ENCODE assay signal across 14 cellular contexts in the genomic region with DNA sequence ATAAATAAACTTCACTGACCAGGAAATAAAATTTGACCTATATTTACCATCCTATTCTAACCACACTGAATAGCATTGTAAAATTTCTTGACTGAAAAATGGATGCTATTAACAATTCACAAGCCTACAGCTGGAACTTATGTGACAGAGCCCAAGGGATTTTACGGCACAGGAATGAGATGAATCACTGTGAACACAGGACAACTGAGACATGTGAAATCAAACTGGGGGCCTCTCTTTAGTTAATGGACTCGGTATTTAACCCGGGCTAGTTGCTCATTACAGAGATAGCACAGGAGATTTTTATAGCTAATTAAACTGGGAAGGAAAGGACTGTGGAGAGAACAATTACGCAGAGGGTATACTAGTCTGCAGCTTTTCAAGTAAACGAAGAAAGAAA.
DNase-seq lines count a peak whose midpoint lies in the region; ATAC-seq, FAIRE-seq and TF ChIP-seq lines count a peak whose summit lies in the region.
"Had no signal": no experiment of that assay in that cellular context is flagged by ENCODE, and none has a peak within 500 bp of the region (broad histone marks: within the 10 kb centered on the region; RNA-seq: fewer than 3 reads in every experiment).

No MANE protein-coding gene starts in this region.

- H3K27me3 ChIP-seq in adipocyte (replicated peaks; ENCODE audit: control insufficient read depth, insufficient read depth, low read length) (no peaks in the 10 kb centered on the region), endodermal cell (ENCODE audit: control insufficient read depth, insufficient read depth, low read length, poor library complexity, severe bottlenecking) (no peaks in the 10 kb centered on the region)

- no peaks in the 10 kb centered on the region for H3K36me3 Mint-ChIP-seq in endodermal cell (ENCODE audit: low read depth)
- no peaks in the 10 kb centered on the region for H3K36me3 Mint-ChIP-seq in stimulated activated memory B cell treated with anti-CD40 and anti-IgM and Interleukin-4, amounts not matched to agents 10 μg/mL and 1 μg/mL and 100 μg/mL, for 72 hours

- H3K9ac ChIP-seq in adipocyte (ENCODE audit: low read length): no peak overlapping the region
- H3K9ac ChIP-seq in endodermal cell (ENCODE audit: extremely low read depth, low read length, poor library complexity, severe bottlenecking): no peak overlapping the region

- H3K9me3 Mint-ChIP-seq in endodermal cell: no peaks in the 10 kb centered on the region
- H3K9me3 Mint-ChIP-seq in stimulated activated memory B cell treated with anti-CD40 and anti-IgM and Interleukin-4, amounts not matched to agents 10 μg/mL and 1 μg/mL and 100 μg/mL, for 72 hours: no peaks in the 10 kb centered on the region
- H3K9me3 Mint-ChIP-seq: activated CD8-positive, alpha-beta T cell treated with anti-CD3 and anti-CD28 coated beads for 36 hours; central memory CD8-positive, alpha-beta T cell had no signal

- POLR2A ChIA-PET in HEK293 (lab: Yijun Ruan, JAX): no interaction called here

- H3K36me3 ChIP-seq in HEK293 (ENCODE audit: control insufficient read depth in 2 of 2, insufficient read depth in 1 of 2, low read length in 2 of 2): no peaks in the 10 kb centered on the region
- H3K36me3 ChIP-seq in adipocyte (ENCODE audit: control insufficient read depth, insufficient read depth, low read length, severe bottlenecking): peaks cover 3% of the 10 kb centered on the region
- H3K36me3 ChIP-seq in endodermal cell (ENCODE audit: control insufficient read depth, insufficient read depth, low read length): no peaks in the 10 kb centered on the region

- no peak overlapping the region for H3K27ac Mint-ChIP-seq in endodermal cell
- H3K27ac Mint-ChIP-seq in stimulated activated memory B cell treated with anti-CD40 and anti-IgM and Interleukin-4, amounts not matched to agents 10 μg/mL and 1 μg/mL and 100 μg/mL, for 72 hours: no peak overlapping the region
- H3K27ac Mint-ChIP-seq: activated CD8-positive, alpha-beta T cell treated with anti-CD3 and anti-CD28 coated beads for 36 hours had no signal

- no peak overlapping the region for H3K27ac ChIP-seq in HEK293 (ENCODE audit: extremely low read depth, low read depth, low read length)
- H3K27ac ChIP-seq in endodermal cell (ENCODE audit: low read depth, low read length): no peak overlapping the region
- H3K27ac ChIP-seq: skin epidermis had no signal

- WGBS in endodermal cell (ENCODE audit: insufficient coverage in 1 of 2, insufficient read length in 1 of 2), 2 experiments: 74 to 76% methylated on average over 5 of the region's 5 CpGs

- no peak for ATAC-seq in stimulated activated memory B cell treated with anti-CD40 and anti-IgM and Interleukin-4, amounts not matched to agents 10 μg/mL and 1 μg/mL and 100 μg/mL, for 72 hours
- ATAC-seq: activated CD8-positive, alpha-beta T cell treated with anti-CD3 and anti-CD28 coated beads for 36 hours had no signal

- no peaks in the 10 kb centered on the region for H3K27me3 Mint-ChIP-seq in endodermal cell (ENCODE audit: insufficient read depth)
- no peaks in the 10 kb centered on the region for H3K27me3 Mint-ChIP-seq in stimulated activated memory B cell treated with anti-CD40 and anti-IgM and Interleukin-4, amounts not matched to agents 10 μg/mL and 1 μg/mL and 100 μg/mL, for 72 hours
- H3K27me3 Mint-ChIP-seq: activated CD8-positive, alpha-beta T cell treated with anti-CD3 and anti-CD28 coated beads for 36 hours; central memory CD8-positive, alpha-beta T cell had no signal

- CTCF ChIA-PET in HEK293 (lab: Yijun Ruan, JAX): interaction anchor here (0.6 kb wide), 1 partner anchor 114 kb away, joined by 3 read pairs; no protein-coding TSS in a partner anchor

- H3K4me3 ChIP-seq in HEK293 (ENCODE audit: low read depth, low read length) (no peak overlapping the region), adipocyte (ENCODE audit: low read length) (no peak overlapping the region), retinal pigment epithelial cell (ENCODE audit: low read length) (no peak overlapping the region), endodermal cell (ENCODE audit: low read length) (no peak overlapping the region)
- H3K4me3 ChIP-seq: skin epidermis had no signal

- no peak for TF ChIP-seq CTCF in HEK293 (tag by site-specific recombination; IDR thresholded peaks at IDR 0.05)
- no peak for TF ChIP-seq CTCF in retinal pigment epithelial cell (conservative IDR thresholded peaks at IDR 0.05; ENCODE audit: low read depth, low read length)
- no peak for TF ChIP-seq CTCF in endodermal cell (conservative IDR thresholded peaks at IDR 0.05)

- DNase-seq in adipocyte (ENCODE audit: low read depth) (peak; percentile 65), retinal pigment epithelial cell (ENCODE audit: low read depth) (peak; percentile 27), endodermal cell (no peak), RPMI8226 (no peak)
- DNase-seq: activated CD8-positive, alpha-beta T cell treated with anti-CD3 and anti-CD28 coated beads for 36 hours; activated naive CD4-positive, alpha-beta T cell; NCI-H1436; NCI-H748 treated with DMSO at 0.1 percent for 48 hours; Right ventricle myocardium superior had no signal

- peaks cover 2% of the 10 kb centered on the region for H3K4me1 Mint-ChIP-seq in endodermal cell
- no peaks in the 10 kb centered on the region for H3K4me1 Mint-ChIP-seq in stimulated activated memory B cell treated with anti-CD40 and anti-IgM and Interleukin-4, amounts not matched to agents 10 μg/mL and 1 μg/mL and 100 μg/mL, for 72 hours
- H3K4me1 Mint-ChIP-seq: central memory CD8-positive, alpha-beta T cell had no signal

- H3K4me1 ChIP-seq in HEK293 (ENCODE audit: control insufficient read depth, insufficient read depth, low read length) (peaks cover 12% of the 10 kb centered on the region; the same call in 1 of the 2 replicates), adipocyte (ENCODE audit: control insufficient read depth, insufficient read depth, low read length) (peaks cover 16% of the 10 kb centered on the region), endodermal cell (ENCODE audit: control insufficient read depth, insufficient read depth, low read length) (no peaks in the 10 kb centered on the region)

- H3K9me3 ChIP-seq in HEK293 (ENCODE audit: control insufficient read depth, insufficient read depth, low read depth, low read length): no peaks in the 10 kb centered on the region
- no peaks in the 10 kb centered on the region for H3K9me3 ChIP-seq in adipocyte (ENCODE audit: control insufficient read depth, low read length)
- no peaks in the 10 kb centered on the region for H3K9me3 ChIP-seq in endodermal cell (ENCODE audit: control insufficient read depth, low read length)

- H3K4me3 Mint-ChIP-seq in endodermal cell: no peak overlapping the region
- no peak overlapping the region for H3K4me3 Mint-ChIP-seq in stimulated activated memory B cell treated with anti-CD40 and anti-IgM and Interleukin-4, amounts not matched to agents 10 μg/mL and 1 μg/mL and 100 μg/mL, for 72 hours
- H3K4me3 Mint-ChIP-seq: activated CD8-positive, alpha-beta T cell treated with anti-CD3 and anti-CD28 coated beads for 36 hours; central memory CD8-positive, alpha-beta T cell had no signal

- FAIRE-seq in islet of Langerhans (lab: Jason Lieb, UNC): peak; percentile 61

TF ChIP-seq in HEK293, 187 proteins besides CTCF, POLR2A, EP300 and RAD21 (continues in another document):
- no peak for TF ChIP-seq ZFHX2 (tag by site-specific recombination; conservative IDR thresholded peaks at IDR 0.05)
- TF ChIP-seq, protein P1, sequence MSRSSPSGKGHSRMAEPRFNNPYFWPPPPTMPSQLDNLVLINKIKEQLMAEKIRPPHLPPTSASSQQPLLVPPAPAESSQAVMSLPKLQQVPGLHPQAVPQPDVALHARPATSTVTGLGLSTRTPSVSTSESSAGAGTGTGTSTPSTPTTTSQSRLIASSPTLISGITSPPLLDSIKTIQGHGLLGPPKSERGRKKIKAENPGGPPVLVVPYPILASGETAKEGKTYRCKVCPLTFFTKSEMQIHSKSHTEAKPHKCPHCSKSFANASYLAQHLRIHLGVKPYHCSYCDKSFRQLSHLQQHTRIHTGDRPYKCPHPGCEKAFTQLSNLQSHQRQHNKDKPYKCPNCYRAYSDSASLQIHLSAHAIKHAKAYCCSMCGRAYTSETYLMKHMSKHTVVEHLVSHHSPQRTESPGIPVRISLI (tag by site-specific recombination; IDR thresholded peaks at IDR 0.05): no peak
- TF ChIP-seq, protein P2, sequence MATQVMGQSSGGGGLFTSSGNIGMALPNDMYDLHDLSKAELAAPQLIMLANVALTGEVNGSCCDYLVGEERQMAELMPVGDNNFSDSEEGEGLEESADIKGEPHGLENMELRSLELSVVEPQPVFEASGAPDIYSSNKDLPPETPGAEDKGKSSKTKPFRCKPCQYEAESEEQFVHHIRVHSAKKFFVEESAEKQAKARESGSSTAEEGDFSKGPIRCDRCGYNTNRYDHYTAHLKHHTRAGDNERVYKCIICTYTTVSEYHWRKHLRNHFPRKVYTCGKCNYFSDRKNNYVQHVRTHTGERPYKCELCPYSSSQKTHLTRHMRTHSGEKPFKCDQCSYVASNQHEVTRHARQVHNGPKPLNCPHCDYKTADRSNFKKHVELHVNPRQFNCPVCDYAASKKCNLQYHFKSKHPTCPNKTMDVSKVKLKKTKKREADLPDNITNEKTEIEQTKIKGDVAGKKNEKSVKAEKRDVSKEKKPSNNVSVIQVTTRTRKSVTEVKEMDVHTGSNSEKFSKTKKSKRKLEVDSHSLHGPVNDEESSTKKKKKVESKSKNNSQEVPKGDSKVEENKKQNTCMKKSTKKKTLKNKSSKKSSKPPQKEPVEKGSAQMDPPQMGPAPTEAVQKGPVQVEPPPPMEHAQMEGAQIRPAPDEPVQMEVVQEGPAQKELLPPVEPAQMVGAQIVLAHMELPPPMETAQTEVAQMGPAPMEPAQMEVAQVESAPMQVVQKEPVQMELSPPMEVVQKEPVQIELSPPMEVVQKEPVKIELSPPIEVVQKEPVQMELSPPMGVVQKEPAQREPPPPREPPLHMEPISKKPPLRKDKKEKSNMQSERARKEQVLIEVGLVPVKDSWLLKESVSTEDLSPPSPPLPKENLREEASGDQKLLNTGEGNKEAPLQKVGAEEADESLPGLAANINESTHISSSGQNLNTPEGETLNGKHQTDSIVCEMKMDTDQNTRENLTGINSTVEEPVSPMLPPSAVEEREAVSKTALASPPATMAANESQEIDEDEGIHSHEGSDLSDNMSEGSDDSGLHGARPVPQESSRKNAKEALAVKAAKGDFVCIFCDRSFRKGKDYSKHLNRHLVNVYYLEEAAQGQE (tag by site-specific recombination; IDR thresholded peaks at IDR 0.05): no peak
- TF ChIP-seq ZFP41 (tag by site-specific recombination; IDR thresholded peaks at IDR 0.05; ENCODE audit: borderline replicate concordance): no peak
- no peak for TF ChIP-seq ZNF202 (tag by site-specific recombination; IDR thresholded peaks at IDR 0.05; ENCODE audit: borderline replicate concordance)
- no peak for TF ChIP-seq KLF1 (tag by site-specific recombination; IDR thresholded peaks at IDR 0.05)
- TF ChIP-seq ZNF184 (tag by site-specific recombination; IDR thresholded peaks at IDR 0.05): no peak
- TF ChIP-seq ZNF837 (tag by site-specific recombination; IDR thresholded peaks at IDR 0.05): no peak
- no peak for TF ChIP-seq ZNF426 (tag by site-specific recombination; IDR thresholded peaks at IDR 0.05)
- TF ChIP-seq ZNF366 (tag by site-specific recombination; conservative IDR thresholded peaks at IDR 0.05): no peak
- TF ChIP-seq ZNF324 (tag by site-specific recombination; IDR thresholded peaks at IDR 0.05): no peak

Comparison
In these comparisons a context has a peak if more than half of its experiments do, and no peak if none do; other contexts are left out.
1. DNase-seq: peak in adipocyte (single experiment) and retinal pigment epithelial cell (single experiment); none in endodermal cell (single experiment) and RPMI8226 (single experiment).